Comparison of ENCODE assay signal across 8 cellular contexts in genomic region chr15:42490246-42490742, GRCh38. TPM values are rescaled to one million over a fixed set of nuclear protein-coding genes. Genes with fewer than 3 reads are reported as not detected.
DNase-seq lines count a peak whose midpoint lies in the region; ATAC-seq and TF ChIP-seq lines count a peak whose summit lies in the region.

No MANE protein-coding gene starts in this region.

- peak overlapping the region; percentile 57 for H3K9ac ChIP-seq in parathyroid adenoma

- no peaks in the 10 kb centered on the region for H3K27me3 ChIP-seq in CD4-positive, alpha-beta T cell (ENCODE audit: control insufficient read depth, insufficient read depth, low read length)
- no peaks in the 10 kb centered on the region for H3K27me3 ChIP-seq in parathyroid adenoma (ENCODE audit: control insufficient read depth, insufficient read depth, low read length)

- POLR2A ChIA-PET in CD4-positive, alpha-beta T cell (lab: Charles Lee): interaction anchor here (0.6 to 2.6 kb wide), 18 partner anchors 8 to 1230 kb away, joined by 3 to 19 read pairs (median 4); partner anchors contain the start of genes GANC, HAUS2, LRRC57 and STARD9

- CTCF ChIA-PET in CD4-positive, alpha-beta T cell (lab: Charles Lee): interaction anchor here (1.4 to 2.3 kb wide), 2 partner anchors 13 to 19 kb away, joined by 4 to 6 read pairs; no protein-coding TSS in a partner anchor

- H3K4me1 ChIP-seq in parathyroid adenoma: peaks cover 5% of the 10 kb centered on the region

- no peak for DNase-seq in CD4-positive, alpha-beta T cell
- DNase-seq in T-helper 17 cell (no peak), fibroblast of the aortic adventitia (ENCODE audit: low read depth) (peak; percentile 29), cerebellum (ENCODE audit: low spot score) (no peak)
- DNase-seq in activated CD4-positive, CD25-positive, alpha-beta regulatory T cell treated with anti-CD3 and anti-CD28 coated beads, Interleukin-2, amount 50 U/mL, for 72 hours: no peak
- no peak for DNase-seq in activated CD8-positive, alpha-beta memory T cell treated with anti-CD3 and anti-CD28 coated beads for 24 hours

- H3K27ac ChIP-seq in CD4-positive, alpha-beta T cell (ENCODE audit: low read depth, low read length): peak overlapping the region; percentile 76
- H3K27ac ChIP-seq in parathyroid adenoma: peak overlapping the region; percentile 95

- H3K9me3 Mint-ChIP-seq in CD4-positive, alpha-beta T cell: no peaks in the 10 kb centered on the region

- peaks cover 49% of the 10 kb centered on the region for H3K4me1 Mint-ChIP-seq in CD4-positive, alpha-beta T cell (ENCODE audit: low read depth)
- H3K4me1 Mint-ChIP-seq in T-helper 17 cell: peaks cover 41% of the 10 kb centered on the region

- H3K4me3 Mint-ChIP-seq in CD4-positive, alpha-beta T cell: peak overlapping the region; percentile 100
- H3K4me3 Mint-ChIP-seq in T-helper 17 cell: peak overlapping the region; percentile 99

- peaks cover 3% of the 10 kb centered on the region for H3K79me2 ChIP-seq in parathyroid adenoma

- ATAC-seq in CD4-positive, alpha-beta T cell (ENCODE audit: poor library complexity): no peak
- ATAC-seq in HG02943 (IDR thresholded peaks at IDR 0.05; ENCODE audit: low read depth, unreplicated experiment) (peak; percentile 21), T-helper 17 cell (no peak)

- intact Hi-C loops in CD4-positive, alpha-beta T cell (cut with DNase I, micrococcal nuclease): loop anchor here in 1 of 2 experiments (2.0 to 10.0 kb wide), 4 partner anchors 59 to 635 kb away; partner anchors contain the start of genes CDAN1, HAUS2, LRRC57 and VPS39

- peaks cover 26% of the 10 kb centered on the region for H3K36me3 Mint-ChIP-seq in CD4-positive, alpha-beta T cell (ENCODE audit: low read depth)
- H3K36me3 Mint-ChIP-seq in T-helper 17 cell (ENCODE audit: low read depth): peaks cover 4% of the 10 kb centered on the region

- peak overlapping the region; percentile 79 for H3K4me2 ChIP-seq in parathyroid adenoma (ENCODE audit: low read length)

- no peaks in the 10 kb centered on the region for H3K36me3 ChIP-seq in parathyroid adenoma (ENCODE audit: control insufficient read depth, insufficient read depth, low read length)

- peak overlapping the region; percentile 98 for H3K4me3 ChIP-seq in fibroblast of the aortic adventitia (ENCODE audit: low read depth, low read length)
- H3K4me3 ChIP-seq in parathyroid adenoma (ENCODE audit: low read depth, low read length): peak overlapping the region; percentile 90

- H3K27ac Mint-ChIP-seq in CD4-positive, alpha-beta T cell: peak overlapping the region; percentile 99
- H3K27ac Mint-ChIP-seq in T-helper 17 cell: peak overlapping the region; percentile 99

- peak overlapping the region; percentile 86 for H2AFZ ChIP-seq in parathyroid adenoma

- no peaks in the 10 kb centered on the region for H3K9me3 ChIP-seq in CD4-positive, alpha-beta T cell (ENCODE audit: control insufficient read depth, low read length)
- no peaks in the 10 kb centered on the region for H3K9me3 ChIP-seq in T-helper 17 cell (ENCODE audit: control insufficient read depth, low read length, poor library complexity, severe bottlenecking)
- H3K9me3 ChIP-seq in parathyroid adenoma (ENCODE audit: control insufficient read depth, low read length): no peaks in the 10 kb centered on the region

- TF ChIP-seq CTCF in CD4-positive, alpha-beta T cell (IDR thresholded peaks at IDR 0.05): no peak
- TF ChIP-seq CTCF in fibroblast of the aortic adventitia (IDR thresholded peaks at IDR 0.05; ENCODE audit: insufficient read depth, low read length) (no peak), parathyroid adenoma (IDR thresholded peaks at IDR 0.05) (no peak)

- no peaks in the 10 kb centered on the region for H3K27me3 Mint-ChIP-seq in CD4-positive, alpha-beta T cell
- no peaks in the 10 kb centered on the region for H3K27me3 Mint-ChIP-seq in T-helper 17 cell

RNA-seq across cellular contexts. Expression of gene ZNF106, which starts 0.6 kb away (rescaled TPM):
- 10 to 100 TPM; 30.9 to 31.4 TPM for total RNA-seq in CD4-positive, alpha-beta T cell
- total RNA-seq in T-helper 17 cell (10 to 100 TPM; 29.7 to 39.8 TPM), fibroblast of the aortic adventitia (ENCODE audit: low replicate concordance) (72.8 and 203 TPM in 2 replicates), cerebellum (49.7 TPM)

RNA-seq across cellular contexts. Expression of gene SNAP23, which starts 5.1 kb away (rescaled TPM):
- 10 to 100 TPM; 37.4 to 40.1 TPM for total RNA-seq in CD4-positive, alpha-beta T cell
- total RNA-seq in T-helper 17 cell: 10 to 100 TPM; 52.6 to 80.7 TPM
- 39.8 and 87.4 TPM in 2 replicates for total RNA-seq in fibroblast of the aortic adventitia (ENCODE audit: low replicate concordance)
- total RNA-seq in cerebellum: 38.0 TPM

RNA-seq across cellular contexts. Expression of gene LRRC57, which starts 58.3 kb away (rescaled TPM):
- 10 to 100 TPM; 25.8 to 29.6 TPM for total RNA-seq in CD4-positive, alpha-beta T cell
- total RNA-seq in T-helper 17 cell (10 to 100 TPM; 23.8 to 28.0 TPM), fibroblast of the aortic adventitia (ENCODE audit: low replicate concordance) (12.9 and 21.6 TPM in 2 replicates), cerebellum (20.2 TPM)

RNA-seq across cellular contexts. Expression of gene HAUS2, which starts 58.3 kb away (rescaled TPM):
- 10 to 100 TPM; 23.0 to 28.2 TPM for total RNA-seq in CD4-positive, alpha-beta T cell
- total RNA-seq in T-helper 17 cell (10 to 100 TPM; 18.5 to 22.2 TPM), fibroblast of the aortic adventitia (ENCODE audit: low replicate concordance) (41.4 and 41.5 TPM in 2 replicates), cerebellum (27.3 TPM)
